25 cellular contexts compared by ENCODE assay signal in genomic region chr5:10535237-10535530, GRCh38.
"Had no signal": no experiment of that assay in that cellular context is flagged by ENCODE, and none has a peak within 500 bp of the region (broad histone marks: within the 10 kb centered on the region; RNA-seq: fewer than 3 reads in every experiment).

No MANE protein-coding gene starts in this region.

- H3K9me3 Mint-ChIP-seq: activated naive CD4-positive, alpha-beta T cell treated with anti-CD3 and anti-CD28 coated beads for 36 hours; activated naive CD8-positive, alpha-beta T cell treated with anti-CD3 and anti-CD28 coated beads, Interleukin-2, amount 10 ng/mL, durations not matched to agents 7 days and 5 days; activated T-cell treated with anti-CD3 and anti-CD28 coated beads, Interleukin-2, amount 50 U/mL, for 24 hours; activated T-helper 17 cell treated with anti-CD3 and anti-CD28 coated beads, Interleukin-2, amount 50 U/mL, for 72 hours; endodermal cell; natural killer cell; stimulated activated naive CD8-positive, alpha-beta T cell treated with anti-CD3 and anti-CD28 coated beads, Interleukin-15, Interleukin-2, amounts not matched to agents 100 ng/mL and 50 ng/mL, for 24 hours; WTC11 had no signal

- H2AFZ ChIP-seq: hepatocyte had no signal

- H3K27ac ChIP-seq: breast epithelium, hepatocyte, left ventricle myocardium inferior, vagina had no signal

- H3K4me3 ChIP-seq: breast epithelium, coronary artery, hepatocyte, left ventricle myocardium inferior, skin epidermis, transverse colon, vagina had no signal

- H3K4me1 ChIP-seq: breast epithelium had no signal

- H3K27me3 ChIP-seq: hepatocyte, vagina had no signal

- ATAC-seq: activated CD4-positive, alpha-beta T cell treated with anti-CD3 and anti-CD28 coated beads for 36 hours; activated T-helper 17 cell treated with anti-CD3 and anti-CD28 coated beads, Interleukin-2, amount 50 U/mL, for 72 hours; natural killer cell; right cardiac atrium; WTC11 had no signal

- H3K27ac Mint-ChIP-seq: activated CD4-positive, alpha-beta T cell treated with anti-CD3 and anti-CD28 coated beads for 36 hours; activated naive CD4-positive, alpha-beta T cell treated with anti-CD3 and anti-CD28 coated beads for 36 hours; activated naive CD8-positive, alpha-beta T cell treated with anti-CD3 and anti-CD28 coated beads, Interleukin-2, amount 10 ng/mL, durations not matched to agents 7 days and 5 days; activated T-cell treated with anti-CD3 and anti-CD28 coated beads, Interleukin-2, amount 50 U/mL, for 24 hours; activated T-helper 17 cell treated with anti-CD3 and anti-CD28 coated beads, Interleukin-2, amount 50 U/mL, for 72 hours; endodermal cell; natural killer cell; progenitor cell of endocrine pancreas; stimulated activated naive CD8-positive, alpha-beta T cell treated with anti-CD3 and anti-CD28 coated beads, Interleukin-15, Interleukin-2, amounts not matched to agents 100 ng/mL and 50 ng/mL, for 24 hours; WTC11 had no signal

- H3K4me2 ChIP-seq: hepatocyte had no signal

- H3K4me3 Mint-ChIP-seq: activated CD4-positive, alpha-beta T cell treated with anti-CD3 and anti-CD28 coated beads for 36 hours; activated naive CD4-positive, alpha-beta T cell treated with anti-CD3 and anti-CD28 coated beads for 36 hours; activated naive CD8-positive, alpha-beta T cell treated with anti-CD3 and anti-CD28 coated beads, Interleukin-2, amount 10 ng/mL, durations not matched to agents 7 days and 5 days; activated T-cell treated with anti-CD3 and anti-CD28 coated beads, Interleukin-2, amount 50 U/mL, for 24 hours; activated T-helper 17 cell treated with anti-CD3 and anti-CD28 coated beads, Interleukin-2, amount 50 U/mL, for 72 hours; endodermal cell; natural killer cell; stimulated activated naive CD8-positive, alpha-beta T cell treated with anti-CD3 and anti-CD28 coated beads, Interleukin-15, Interleukin-2, amounts not matched to agents 100 ng/mL and 50 ng/mL, for 24 hours; WTC11 had no signal

- H3K9me3 ChIP-seq: breast epithelium, left ventricle myocardium inferior, transverse colon, vagina had no signal

- DNase-seq: activated CD4-positive, alpha-beta T cell treated with anti-CD3 and anti-CD28 coated beads for 36 hours; activated CD4-positive, alpha-beta T cell treated with anti-CD3 and anti-CD28 coated beads, Interleukin-2, amount 50 U/mL, for 4 hours; activated CD8-positive, alpha-beta memory T cell treated with anti-CD3 and anti-CD28 coated beads for 24 hours; activated CD8-positive, alpha-beta memory T cell treated with anti-CD3 and anti-CD28 coated beads, Interleukin-2, amount 50 U/mL, for 4 hours; activated naive CD4-positive, alpha-beta T cell treated with anti-CD3 and anti-CD28 coated beads for 36 hours; activated naive CD8-positive, alpha-beta T cell treated with anti-CD3 and anti-CD28 coated beads, Interleukin-2, amount 10 ng/mL, durations not matched to agents 7 days and 5 days; activated T-cell treated with anti-CD3 and anti-CD28 coated beads, Interleukin-2, amount 50 U/mL, for 24 hours; amniotic stem cell; endodermal cell; left ventricle myocardium inferior; midbrain; natural killer cell; right cardiac atrium; stimulated activated CD4-positive, alpha-beta T cell treated with anti-CD3 and anti-CD28 coated beads, Interleukin-1b, Interleukin-23, amount 100 ng/mL, for 48 hours; T-helper 9 cell; transverse colon had no signal

- H3K36me3 ChIP-seq: breast epithelium, left ventricle myocardium inferior, transverse colon, vagina had no signal

- H3K79me2 ChIP-seq: hepatocyte had no signal
